ENCODE assay signal across 1 cellular context in genomic region chr12:9107542-9107873, GRCh38.
TF ChIP-seq lines count a peak whose summit lies in the region.

No MANE protein-coding gene starts in this region.

TF ChIP-seq in HepG2, 621 proteins besides CTCF, POLR2A, EP300 and RAD21 (continued from another document and continues in another):
- TF ChIP-seq THAP8 (CRISPR knock-in tag; IDR thresholded peaks at IDR 0.05; ENCODE audit: borderline replicate concordance) (no peak), ZFP90 (CRISPR knock-in tag; IDR thresholded peaks at IDR 0.05; ENCODE audit: borderline replicate concordance) (no peak), ZNF550 (CRISPR knock-in tag; IDR thresholded peaks at IDR 0.05; ENCODE audit: borderline replicate concordance) (no peak), ZBTB44 (CRISPR knock-in tag; IDR thresholded peaks at IDR 0.05) (0 out of 2 replicates have a peak, but pooled peaks have one; percentile 39), RNF219 (CRISPR knock-in tag; IDR thresholded peaks at IDR 0.05) (no peak), KLF9 (CRISPR knock-in tag; IDR thresholded peaks at IDR 0.05; ENCODE audit: low read depth) (no peak), CREB3 (CRISPR knock-in tag; IDR thresholded peaks at IDR 0.05) (no peak), AKNA (CRISPR knock-in tag; IDR thresholded peaks at IDR 0.05; ENCODE audit: borderline replicate concordance) (0 out of 2 replicates have a peak, but pooled peaks have one; percentile 69), ARNT2 (CRISPR knock-in tag; IDR thresholded peaks at IDR 0.05; ENCODE audit: low read depth) (no peak), ATF1 (CRISPR knock-in tag; IDR thresholded peaks at IDR 0.05) (no peak), NCOA2 (CRISPR knock-in tag; IDR thresholded peaks at IDR 0.05) (no peak), ZBTB38 (CRISPR knock-in tag; IDR thresholded peaks at IDR 0.05) (no peak), ZC3H4 (CRISPR knock-in tag; IDR thresholded peaks at IDR 0.05; ENCODE audit: borderline replicate concordance) (0 out of 2 replicates have a peak, but pooled peaks have one; percentile 42), SOX6 (IDR thresholded peaks at IDR 0.05) (no peak), SOX6 (CRISPR knock-in tag; IDR thresholded peaks at IDR 0.05) (no peak), ZBTB33 (CRISPR knock-in tag; IDR thresholded peaks at IDR 0.05) (no peak), IKZF4 (CRISPR knock-in tag; IDR thresholded peaks at IDR 0.05; ENCODE audit: borderline replicate concordance, low read depth, not compliant biosample characterization) (no peak), HNF1B (CRISPR knock-in tag; IDR thresholded peaks at IDR 0.05) (no peak), RFXANK (CRISPR knock-in tag; IDR thresholded peaks at IDR 0.05) (no peak), ZNF335 (CRISPR knock-in tag; IDR thresholded peaks at IDR 0.05) (no peak), POLR2AphosphoS5 (IDR thresholded peaks at IDR 0.05; ENCODE audit: low read depth, low read length) (peak; percentile 53; the same call in 1 of the 2 replicates), ZMYM3 (CRISPR knock-in tag; IDR thresholded peaks at IDR 0.05) (no peak), STAG1 (CRISPR knock-in tag; IDR thresholded peaks at IDR 0.05) (no peak), NRL (CRISPR knock-in tag; IDR thresholded peaks at IDR 0.05; ENCODE audit: borderline replicate concordance) (no peak), IRX3 (CRISPR knock-in tag; IDR thresholded peaks at IDR 0.05; ENCODE audit: borderline replicate concordance, low read depth) (no peak), SMYD3 (CRISPR knock-in tag; IDR thresholded peaks at IDR 0.05) (no peak), MXD1 (CRISPR knock-in tag; IDR thresholded peaks at IDR 0.05) (no peak), ZNF276 (CRISPR knock-in tag; IDR thresholded peaks at IDR 0.05; ENCODE audit: low read depth) (no peak), BRF2 (CRISPR knock-in tag; IDR thresholded peaks at IDR 0.05) (no peak), KLF13 (CRISPR knock-in tag; IDR thresholded peaks at IDR 0.05) (no peak), ZNF205 (CRISPR knock-in tag; IDR thresholded peaks at IDR 0.05) (no peak), PAF1 (CRISPR knock-in tag; IDR thresholded peaks at IDR 0.05) (peak; percentile 98), ZNF282 (IDR thresholded peaks at IDR 0.05; ENCODE audit: partially characterized antibody) (no peak), ZNF558 (CRISPR knock-in tag; IDR thresholded peaks at IDR 0.05; ENCODE audit: borderline replicate concordance) (no peak), U2AF2 (IDR thresholded peaks at IDR 0.05; ENCODE audit: low read depth, low read length) (no peak), PCBP1 (IDR thresholded peaks at IDR 0.05; ENCODE audit: borderline replicate concordance, low read depth, low read length) (no peak), MYNN (CRISPR knock-in tag; IDR thresholded peaks at IDR 0.05; ENCODE audit: low read depth) (no peak), MAFF (IDR thresholded peaks at IDR 0.05; ENCODE audit: low read depth, low read length) (no peak), ZNF574 (CRISPR knock-in tag; IDR thresholded peaks at IDR 0.05) (no peak)
